In the genomic region with DNA sequence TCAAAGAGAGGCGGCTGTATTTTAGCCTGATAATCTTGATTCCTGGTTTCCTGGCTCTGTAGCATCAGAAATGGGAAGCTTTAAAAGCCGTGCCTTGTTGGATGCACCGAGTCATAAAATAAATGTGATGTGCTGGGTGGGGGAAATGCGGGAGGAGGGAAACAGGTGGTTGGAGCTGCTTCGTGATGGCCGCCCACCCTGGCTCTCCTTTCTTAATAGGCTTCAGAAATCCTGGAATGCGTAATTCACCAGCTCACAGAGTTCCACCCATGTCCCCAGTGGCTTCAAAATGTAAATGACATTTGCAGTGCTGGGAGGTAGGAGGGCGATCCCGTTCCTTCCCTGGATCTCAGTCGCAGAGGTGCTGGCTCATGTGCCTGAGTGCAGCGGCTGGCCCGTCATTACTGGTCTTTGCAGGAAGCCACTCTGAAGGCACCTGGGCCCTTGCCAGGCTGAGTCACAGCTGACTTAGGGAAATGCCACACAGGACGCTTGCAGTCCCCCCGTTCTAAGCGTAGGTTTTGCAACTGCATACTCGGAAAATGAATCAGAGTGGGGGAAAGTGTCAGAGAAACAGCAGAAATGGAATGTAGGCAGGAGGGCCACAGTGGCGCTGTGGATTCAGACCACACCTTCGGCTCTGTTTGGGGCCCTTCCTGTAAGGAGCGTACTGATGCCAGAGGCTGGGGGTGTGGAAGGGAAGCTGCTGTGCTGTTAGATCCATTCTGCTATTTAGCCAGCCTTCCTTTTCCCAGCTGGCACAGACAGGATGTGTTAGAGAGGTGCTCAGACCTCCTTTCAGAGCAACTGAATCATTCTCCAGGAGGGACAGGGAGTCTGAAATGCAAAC, we compare ENCODE assay signal across 8 cellular contexts. TPM values are rescaled to one million over a fixed set of nuclear protein-coding genes. Genes with fewer than 3 reads are reported as not detected.
A peak's percentile ranks its signal among the peaks of the same experiment; 100 is the strongest.
DNase-seq lines count a peak whose midpoint lies in the region; ATAC-seq and TF ChIP-seq lines count a peak whose summit lies in the region.

No MANE protein-coding gene starts in this region.

- CTCF ChIA-PET in activated CD8-positive, alpha-beta T cell treated with anti-CD3 and anti-CD28 coated beads for 36 hours (lab: Charles Lee), result interaction anchor here (1.2 to 2.7 kb wide), 6 partner anchors 13 to 35 kb away, joined by 4 to 10 read pairs (median 7); no protein-coding TSS in a partner anchor

- H3K27ac Mint-ChIP-seq in activated CD8-positive, alpha-beta T cell treated with anti-CD3 and anti-CD28 coated beads for 36 hours, result peak overlapping the region; percentile 87
- H3K27ac Mint-ChIP-seq in effector memory CD8-positive, alpha-beta T cell, result peak overlapping the region; percentile 64 to 65

- no peaks in the 10 kb centered on the region for H3K27me3 Mint-ChIP-seq in activated CD8-positive, alpha-beta T cell treated with anti-CD3 and anti-CD28 coated beads for 36 hours
- H3K27me3 Mint-ChIP-seq in effector memory CD8-positive, alpha-beta T cell, result no peaks in the 10 kb centered on the region

- peak; percentile 52 for ATAC-seq in HG03064 (IDR thresholded peaks at IDR 0.05; ENCODE audit: low read depth, unreplicated experiment)
- peak; percentile 84 for ATAC-seq in activated CD8-positive, alpha-beta T cell treated with anti-CD3 and anti-CD28 coated beads for 36 hours
- peak; percentile 90 for ATAC-seq in effector memory CD8-positive, alpha-beta T cell (replicated peaks)

- DNase-seq in NCI-H2227 (lab: John Stamatoyannopoulos, UW; ENCODE audit: unreplicated experiment) (peak; percentile 44), NCI-H2227 treated with DMSO at 0.1 percent for 48 hours (lab: John Stamatoyannopoulos, UW) (no peak), NCI-H345 treated with DMSO at 0.1 percent for 48 hours (lab: John Stamatoyannopoulos, UW; ENCODE audit: unreplicated experiment) (peak; percentile 95), midbrain (lab: John Stamatoyannopoulos, UW) (peak; percentile 50)
- peak; percentile 97 for DNase-seq in activated CD8-positive, alpha-beta T cell treated with anti-CD3 and anti-CD28 coated beads for 36 hours
- DNase-seq in effector memory CD8-positive, alpha-beta T cell, result peak; percentile 28 to 38 (median 32)
- DNase-seq in stimulated activated CD8-positive, alpha-beta memory T cell treated with anti-CD3 and anti-CD28 coated beads, Interleukin-2, amount 100 ng/mL, for 1 hour (ENCODE audit: low read depth in 2 of 2), result peak; percentile 29

- H3K4me1 Mint-ChIP-seq in activated CD8-positive, alpha-beta T cell treated with anti-CD3 and anti-CD28 coated beads for 36 hours (ENCODE audit: low read depth), result peaks cover 81% of the 10 kb centered on the region
- peaks cover 54 to 60% of the 10 kb centered on the region in 2 donors for H3K4me1 Mint-ChIP-seq in effector memory CD8-positive, alpha-beta T cell (ENCODE audit: low read depth in 2 of 2)

- peaks cover 8% of the 10 kb centered on the region for H3K36me3 Mint-ChIP-seq in activated CD8-positive, alpha-beta T cell treated with anti-CD3 and anti-CD28 coated beads for 36 hours (ENCODE audit: low read depth)
- H3K36me3 Mint-ChIP-seq in effector memory CD8-positive, alpha-beta T cell (ENCODE audit: insufficient read depth), result no peaks in the 10 kb centered on the region

- H3K9me3 Mint-ChIP-seq in activated CD8-positive, alpha-beta T cell treated with anti-CD3 and anti-CD28 coated beads for 36 hours, result no peaks in the 10 kb centered on the region
- no peaks in the 10 kb centered on the region for H3K9me3 Mint-ChIP-seq in effector memory CD8-positive, alpha-beta T cell

- no peak for TF ChIP-seq CTCF in activated CD8-positive, alpha-beta T cell treated with anti-CD3 and anti-CD28 coated beads for 36 hours (IDR thresholded peaks at IDR 0.05)

- peak overlapping the region; percentile 45 for H3K4me3 Mint-ChIP-seq in activated CD8-positive, alpha-beta T cell treated with anti-CD3 and anti-CD28 coated beads for 36 hours
- peak overlapping the region; percentile 16 to 63 for H3K4me3 Mint-ChIP-seq in effector memory CD8-positive, alpha-beta T cell

- POLR2A ChIA-PET in activated CD8-positive, alpha-beta T cell treated with anti-CD3 and anti-CD28 coated beads for 36 hours (lab: Charles Lee), result interaction anchor here (0.7 to 4.9 kb wide), 11 partner anchors 17 to 536 kb away, joined by 3 to 32 read pairs (median 4); no protein-coding TSS in a partner anchor

- intact Hi-C loops in activated CD8-positive, alpha-beta T cell treated with anti-CD3 and anti-CD28 coated beads for 36 hours (cut with micrococcal nuclease), result no loop called here

RNA-seq across cellular contexts. Expression of a gene that starts 37.6 kb away (rescaled TPM):
- total RNA-seq in activated CD8-positive, alpha-beta T cell treated with anti-CD3 and anti-CD28 coated beads for 36 hours, result 10 to 100 TPM; 40.1 to 42.3 TPM
